In genomic region chr15:78917888-78918287, GRCh38 we compare ENCODE assay signal across 20 cellular contexts. TPM values are rescaled to one million over a fixed set of nuclear protein-coding genes. Genes with fewer than 3 reads are reported as not detected.
DNase-seq lines count a peak whose midpoint lies in the region; ATAC-seq and TF ChIP-seq lines count a peak whose summit lies in the region.
"Had no signal": no experiment of that assay in that cellular context is flagged by ENCODE, and none has a peak within 500 bp of the region (broad histone marks: within the 10 kb centered on the region; RNA-seq: fewer than 3 reads in every experiment).

No MANE protein-coding gene starts in this region.

- H3K27me3 ChIP-seq in hepatocyte, result no peaks in the 10 kb centered on the region
- no peaks in the 10 kb centered on the region for H3K27me3 ChIP-seq in sigmoid colon
- H3K27me3 ChIP-seq in gastroesophageal sphincter, result no peaks in the 10 kb centered on the region

- peaks cover 51% of the 10 kb centered on the region for H3K4me1 Mint-ChIP-seq in CD14-positive monocyte
- peaks cover 3% of the 10 kb centered on the region for H3K4me1 Mint-ChIP-seq in T-helper 17 cell

- peaks cover 13% of the 10 kb centered on the region for H3K4me1 ChIP-seq in hepatocyte (ENCODE audit: insufficient read depth)
- H3K4me1 ChIP-seq in sigmoid colon, result peaks cover 0 to 68% (median 51%) of the 10 kb centered on the region in 4 donors
- H3K4me1 ChIP-seq in gastroesophageal sphincter, result peaks cover 0 to 62% (median 29%) of the 10 kb centered on the region in 3 donors

- TF ChIP-seq CTCF in CD14-positive monocyte (IDR thresholded peaks at IDR 0.05), result no peak
- no peak for TF ChIP-seq CTCF in hepatocyte (IDR thresholded peaks at IDR 0.05; ENCODE audit: poor library complexity)
- no peak for TF ChIP-seq CTCF in sigmoid colon (IDR thresholded peaks at IDR 0.05)
- TF ChIP-seq CTCF in coronary artery (IDR thresholded peaks at IDR 0.05), result no peak
- no peak for TF ChIP-seq CTCF in gastroesophageal sphincter (IDR thresholded peaks at IDR 0.05)
- TF ChIP-seq CTCF in foreskin fibroblast (IDR thresholded peaks at IDR 0.05; ENCODE audit: low read depth, low read length), result no peak

- H3K36me3 Mint-ChIP-seq in CD14-positive monocyte (peaks cover 46 to 65% of the 10 kb centered on the region in 2 donors), T-helper 17 cell (ENCODE audit: low read depth) (peaks cover 4% of the 10 kb centered on the region)

- TF ChIP-seq POLR2A in sigmoid colon (IDR thresholded peaks at IDR 0.05), result no peak
- no peak for TF ChIP-seq POLR2A in gastroesophageal sphincter (IDR thresholded peaks at IDR 0.05)

- H3K4me3 ChIP-seq in hepatocyte (no peak overlapping the region), sigmoid colon (no peak overlapping the region), coronary artery (no peak overlapping the region), gastroesophageal sphincter (no peak overlapping the region), foreskin fibroblast (ENCODE audit: low read depth in 1 of 2, low read length in 2 of 2) (no peak overlapping the region)

- DNase-seq in CD14-positive monocyte (ENCODE audit: low spot score) (no peak), T-helper 17 cell (no peak), hepatocyte (ENCODE audit: low spot score) (no peak), sigmoid colon (no peak), coronary artery (ENCODE audit: low spot score) (no peak), foreskin fibroblast (no peak)
- DNase-seq in activated CD4-positive, CD25-positive, alpha-beta regulatory T cell (lab: John Stamatoyannopoulos, UW), result no peak
- DNase-seq: CD4-positive, alpha-beta T cell; DMS53; NCI-H1048; NCI-H1417 treated with DMSO at 0.1 percent for 48 hours; NCI-H1694 treated with DMSO at 0.1 percent for 48 hours; NCI-H2081; NCI-H2171 treated with DMSO at 0.1 percent for 48 hours; NCI-H524; NCI-H82; NK-92 treated with Interleukin-12 subunit alpha and Interleukin-12 subunit beta, amount 100 ng/mL, for 24 hours; SHP77 had no signal

- ATAC-seq in T-helper 17 cell (no peak), gastroesophageal sphincter (no peak)

- H3K4me2 ChIP-seq in hepatocyte, result no peak overlapping the region

- peak overlapping the region; percentile 19 for H3K27ac ChIP-seq in hepatocyte
- H3K27ac ChIP-seq in sigmoid colon, result peak overlapping the region in 3 of 4 donors; percentile 74 to 87 (median 83)
- H3K27ac ChIP-seq in coronary artery, result peak overlapping the region in 1 of 2 donors; percentile 18
- peak overlapping the region in 2 of 4 donors; percentile 62 to 74 for H3K27ac ChIP-seq in gastroesophageal sphincter
- H3K27ac ChIP-seq: RWPE1 had no signal

- H3K79me2 ChIP-seq in hepatocyte, result peaks cover 12% of the 10 kb centered on the region

- H3K9me3 ChIP-seq in T-helper 17 cell (ENCODE audit: control insufficient read depth, low read length, poor library complexity, severe bottlenecking) (no peaks in the 10 kb centered on the region), hepatocyte (ENCODE audit: low read depth) (no peaks in the 10 kb centered on the region), sigmoid colon (no peaks in the 10 kb centered on the region), gastroesophageal sphincter (no peaks in the 10 kb centered on the region)

- 89% methylated on average over 2 of the region's 4 CpGs for WGBS in hepatocyte (ENCODE audit: low lambda C conversion rate, missing lambda C conversion rate)
- 91 to 97% methylated on average over 4 of the region's 4 CpGs for WGBS in sigmoid colon, 2 donors
- WGBS in gastroesophageal sphincter (ENCODE audit: low coverage in 1 of 2), 2 donors, result 79 to 90% methylated on average over 3 to 4 of the region's 4 CpGs

- H4K20me1 ChIP-seq in hepatocyte (ENCODE audit: insufficient read depth, poor library complexity, severe bottlenecking), result no peaks in the 10 kb centered on the region

- H2AFZ ChIP-seq in hepatocyte, result no peak overlapping the region

- H3K4me3 Mint-ChIP-seq in CD14-positive monocyte, result no peak overlapping the region
- H3K4me3 Mint-ChIP-seq in T-helper 17 cell, result no peak overlapping the region
- H3K4me3 Mint-ChIP-seq: CD4-positive, alpha-beta T cell had no signal

- no peaks in the 10 kb centered on the region for H3K9me3 Mint-ChIP-seq in CD14-positive monocyte
- H3K9me3 Mint-ChIP-seq: CD4-positive, alpha-beta T cell had no signal

- H3K27ac Mint-ChIP-seq in CD14-positive monocyte (peak overlapping the region in 6 of 7 donors; percentile 87 to 94 (median 93)), T-helper 17 cell (peak overlapping the region; percentile 82)
- H3K27ac Mint-ChIP-seq: CD4-positive, alpha-beta T cell had no signal

- intact Hi-C loops in CD14-positive monocyte (cut with micrococcal nuclease) (loop anchor here in 1 of 2 donors (2.0 kb wide), 1 partner anchor 87 kb away; no protein-coding TSS in a partner anchor), sigmoid colon (cut with DNase I) (loop anchor here (2.0 to 5.0 kb wide), 2 partner anchors 45 to 149 kb away; partner anchors contain the start of gene MORF4L1)

- H3K36me3 ChIP-seq in hepatocyte (replicated peaks; ENCODE audit: insufficient read depth, low read depth) (no peaks in the 10 kb centered on the region), sigmoid colon (peaks cover 19 to 54% (median 21%) of the 10 kb centered on the region in 4 donors), gastroesophageal sphincter (peaks cover 0 to 74% of the 10 kb centered on the region in 2 donors)

- TF ChIP-seq EP300 in sigmoid colon (IDR thresholded peaks at IDR 0.05), result peak in 1 of 4 donors; percentile 41
- TF ChIP-seq EP300 in gastroesophageal sphincter (IDR thresholded peaks at IDR 0.05), result no peak

- H3K9me2 ChIP-seq in hepatocyte (replicated peaks; ENCODE audit: insufficient read depth), result no peaks in the 10 kb centered on the region

- H3K27me3 Mint-ChIP-seq in CD14-positive monocyte (ENCODE audit: low read depth in 3 of 3), result no peaks in the 10 kb centered on the region
- no peaks in the 10 kb centered on the region for H3K27me3 Mint-ChIP-seq in T-helper 17 cell
- H3K27me3 Mint-ChIP-seq: CD4-positive, alpha-beta T cell had no signal

RNA-seq across cellular contexts. Expression of gene CTSH, which starts 27.0 kb away (rescaled TPM):
- polyA plus RNA-seq in CD14-positive monocyte (100 to 1,000 TPM; 756 to 884 TPM), hepatocyte (521 and 544 TPM in 2 replicates), sigmoid colon (100 to 1,000 TPM in 2 of 3 donors, 10 to 100 TPM in 1; 51.1 to 274 (median 207) TPM)
- total RNA-seq in T-helper 17 cell (100 to 1,000 TPM; 109 to 116 TPM), hepatocyte (610 and 637 TPM in 2 replicates), sigmoid colon (100 to 1,000 TPM in 1 of 4 donors, 10 to 100 TPM in 3; 37.4 to 102 (median 96.3) TPM), gastroesophageal sphincter (100 to 1,000 TPM in 1 of 4 donors, 10 to 100 TPM in 3; 65.5 to 101 (median 76.6) TPM)

RNA-seq across cellular contexts. Expression of gene MORF4L1, which starts 45.2 kb away (rescaled TPM):
- polyA plus RNA-seq in CD14-positive monocyte (100 to 1,000 TPM; 224 to 242 TPM), hepatocyte (340 and 358 TPM in 2 replicates), sigmoid colon (100 to 1,000 TPM; 245 to 318 (median 253) TPM)
- total RNA-seq in T-helper 17 cell (100 to 1,000 TPM; 373 to 376 TPM), hepatocyte (381 and 436 TPM in 2 replicates), sigmoid colon (100 to 1,000 TPM; 269 to 500 (median 408) TPM), gastroesophageal sphincter (100 to 1,000 TPM; 347 to 449 (median 406) TPM)
